In the genomic region with DNA sequence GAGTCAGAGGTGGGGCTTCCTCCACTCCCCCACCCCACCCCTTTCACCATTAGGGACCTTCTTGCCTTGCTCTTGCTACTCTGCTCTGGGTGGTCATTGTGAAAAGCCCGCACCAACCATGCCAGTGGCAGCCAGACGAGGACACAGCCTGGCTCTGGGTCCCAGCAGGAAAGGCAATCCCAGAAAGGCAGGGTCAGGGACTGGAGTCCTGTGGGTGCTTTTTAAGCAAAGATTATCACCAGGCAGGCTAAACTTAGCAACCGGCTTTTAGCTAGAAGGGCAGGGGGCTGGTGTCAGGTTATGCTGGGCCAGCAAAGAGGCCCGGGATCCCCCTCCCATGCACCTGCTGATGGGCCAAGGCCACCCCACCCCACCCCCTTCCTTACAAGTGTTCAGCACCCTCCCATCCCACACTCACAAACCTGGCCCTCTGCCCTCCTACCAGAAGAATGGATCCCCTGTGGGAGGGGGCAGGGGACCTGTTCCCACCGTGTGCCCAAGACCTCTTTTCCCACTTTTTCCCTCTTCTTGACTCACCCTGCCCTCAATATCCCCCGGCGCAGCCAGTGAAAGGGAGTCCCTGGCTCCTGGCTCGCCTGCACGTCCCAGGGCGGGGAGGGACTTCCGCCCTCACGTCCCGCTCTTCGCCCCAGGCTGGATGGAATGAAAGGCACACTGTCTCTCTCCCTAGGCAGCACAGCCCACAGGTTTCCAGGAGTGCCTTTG, we compare ENCODE assay signal across 8 cellular contexts. TPM values are rescaled to one million over a fixed set of nuclear protein-coding genes. Genes with fewer than 3 reads are reported as not detected.
DNase-seq lines count a peak whose midpoint lies in the region; ATAC-seq and TF ChIP-seq lines count a peak whose summit lies in the region.

No MANE protein-coding gene starts in this region.

- POLR2A ChIA-PET in activated naive CD8-positive, alpha-beta T cell treated with anti-CD3 and anti-CD28 coated beads, Interleukin-2, amount 10 ng/mL, durations not matched to agents 7 days and 5 days (lab: Charles Lee): interaction anchor here (0.6 to 2.4 kb wide), 28 partner anchors 8 to 318 kb away, joined by 3 to 23 read pairs (median 4); partner anchors contain the start of genes CDCA3, CHD4, COPS7A and IFFO1

- peak overlapping the region; percentile 98 for H3K27ac Mint-ChIP-seq in activated naive CD8-positive, alpha-beta T cell treated with anti-CD3 and anti-CD28 coated beads, Interleukin-2, amount 10 ng/mL, durations not matched to agents 7 days and 5 days

- H3K9me3 Mint-ChIP-seq in activated naive CD8-positive, alpha-beta T cell treated with anti-CD3 and anti-CD28 coated beads, Interleukin-2, amount 10 ng/mL, durations not matched to agents 7 days and 5 days: no peaks in the 10 kb centered on the region

- peaks cover 34% of the 10 kb centered on the region for H3K4me1 Mint-ChIP-seq in activated naive CD8-positive, alpha-beta T cell treated with anti-CD3 and anti-CD28 coated beads, Interleukin-2, amount 10 ng/mL, durations not matched to agents 7 days and 5 days

- peak overlapping the region; percentile 100 for H3K4me3 Mint-ChIP-seq in activated naive CD8-positive, alpha-beta T cell treated with anti-CD3 and anti-CD28 coated beads, Interleukin-2, amount 10 ng/mL, durations not matched to agents 7 days and 5 days

- intact Hi-C loops in Right ventricle myocardium inferior (cut with DNase I): loop anchor here (1.0 to 5.0 kb wide), 4 partner anchors 20 to 206 kb away; partner anchors contain the start of genes MRPL51 and VAMP1

- H3K36me3 Mint-ChIP-seq in activated naive CD8-positive, alpha-beta T cell treated with anti-CD3 and anti-CD28 coated beads, Interleukin-2, amount 10 ng/mL, durations not matched to agents 7 days and 5 days: peaks cover 68% of the 10 kb centered on the region

- peak; percentile 69 for DNase-seq in AG20443 (ENCODE audit: low spot score)
- peak; percentile 83 for DNase-seq in NCI-H82 (lab: John Stamatoyannopoulos, UW)
- peak; percentile 67 for DNase-seq in activated naive CD8-positive, alpha-beta T cell treated with anti-CD3 and anti-CD28 coated beads, Interleukin-2, amount 10 ng/mL, durations not matched to agents 7 days and 5 days
- DNase-seq in Right ventricle myocardium inferior (ENCODE audit: missing footprints): peak; percentile 78
- DNase-seq in nucleus accumbens (lab: John Stamatoyannopoulos, UW): peak in 50 of 56 donors; percentile 52 to 93 (median 84)
- no peak for DNase-seq in 8988T

- no peaks in the 10 kb centered on the region for H3K27me3 Mint-ChIP-seq in activated naive CD8-positive, alpha-beta T cell treated with anti-CD3 and anti-CD28 coated beads, Interleukin-2, amount 10 ng/mL, durations not matched to agents 7 days and 5 days

- ATAC-seq in GM18505 (IDR thresholded peaks at IDR 0.05; ENCODE audit: unreplicated experiment) (peak; percentile 1), HG03175 (IDR thresholded peaks at IDR 0.05; ENCODE audit: unreplicated experiment) (peak; percentile 5), Right ventricle myocardium inferior (peak; percentile 60)
- ATAC-seq in activated naive CD8-positive, alpha-beta T cell treated with anti-CD3 and anti-CD28 coated beads, Interleukin-2, amount 10 ng/mL, durations not matched to agents 7 days and 5 days (ENCODE audit: low read depth): peak; percentile 4

- TF ChIP-seq POLR2A in GM18505 (IDR thresholded peaks at IDR 0.05; ENCODE audit: borderline replicate concordance, extremely low read depth, insufficient read depth, insufficient read length): no peak

RNA-seq across cellular contexts. Expression of gene GAPDH, which starts 1.2 kb away (rescaled TPM):
- 1,000 to 10,000 TPM; 4,618 to 4,824 TPM for total RNA-seq in activated naive CD8-positive, alpha-beta T cell treated with anti-CD3 and anti-CD28 coated beads, Interleukin-2, amount 10 ng/mL, durations not matched to agents 7 days and 5 days
- total RNA-seq in Right ventricle myocardium inferior: 4,337 TPM

RNA-seq across cellular contexts. Expression of gene IFFO1, which starts 22.8 kb away (rescaled TPM):
- 10 to 100 TPM; 35.8 to 37.5 TPM for total RNA-seq in activated naive CD8-positive, alpha-beta T cell treated with anti-CD3 and anti-CD28 coated beads, Interleukin-2, amount 10 ng/mL, durations not matched to agents 7 days and 5 days
- total RNA-seq in Right ventricle myocardium inferior: 15.9 TPM

RNA-seq across cellular contexts. Expression of gene NOP2, which starts 35.0 kb away (rescaled TPM):
- 10 to 100 TPM; 76.1 to 78.6 TPM for total RNA-seq in activated naive CD8-positive, alpha-beta T cell treated with anti-CD3 and anti-CD28 coated beads, Interleukin-2, amount 10 ng/mL, durations not matched to agents 7 days and 5 days
- total RNA-seq in Right ventricle myocardium inferior: 16.2 TPM

RNA-seq across cellular contexts. Expression of gene NCAPD2, which starts 39.2 kb away (rescaled TPM):
- total RNA-seq in activated naive CD8-positive, alpha-beta T cell treated with anti-CD3 and anti-CD28 coated beads, Interleukin-2, amount 10 ng/mL, durations not matched to agents 7 days and 5 days: 100 to 1,000 TPM; 147 to 157 TPM
- total RNA-seq in Right ventricle myocardium inferior: 11.6 TPM

RNA-seq across cellular contexts. Expression of gene MRPL51, which starts 40.0 kb away (rescaled TPM):
- total RNA-seq in activated naive CD8-positive, alpha-beta T cell treated with anti-CD3 and anti-CD28 coated beads, Interleukin-2, amount 10 ng/mL, durations not matched to agents 7 days and 5 days: 100 to 1,000 TPM; 169 to 170 TPM
- 278 TPM for total RNA-seq in Right ventricle myocardium inferior

Comparison
In these comparisons a context has a peak if more than half of its experiments do, and no peak if none do; other contexts are left out.
1. ATAC-seq: peak in every context shown above with its lines; median percentile 60 in Right ventricle myocardium inferior; 5 in HG03175; 4 in activated naive CD8-positive, alpha-beta T cell treated with anti-CD3 and anti-CD28 coated beads, Interleukin-2, amount 10 ng/mL, durations not matched to agents 7 days and 5 days; 1 in GM18505.